In genomic region chr11:62104001-62104400, GRCh38 we compare ENCODE assay signal across 1 cellular context.
TF ChIP-seq lines count a peak whose summit lies in the region.

No MANE protein-coding gene starts in this region.

TF ChIP-seq in HepG2, 621 proteins besides CTCF, POLR2A, EP300 and RAD21:
- TF ChIP-seq, protein P1, sequence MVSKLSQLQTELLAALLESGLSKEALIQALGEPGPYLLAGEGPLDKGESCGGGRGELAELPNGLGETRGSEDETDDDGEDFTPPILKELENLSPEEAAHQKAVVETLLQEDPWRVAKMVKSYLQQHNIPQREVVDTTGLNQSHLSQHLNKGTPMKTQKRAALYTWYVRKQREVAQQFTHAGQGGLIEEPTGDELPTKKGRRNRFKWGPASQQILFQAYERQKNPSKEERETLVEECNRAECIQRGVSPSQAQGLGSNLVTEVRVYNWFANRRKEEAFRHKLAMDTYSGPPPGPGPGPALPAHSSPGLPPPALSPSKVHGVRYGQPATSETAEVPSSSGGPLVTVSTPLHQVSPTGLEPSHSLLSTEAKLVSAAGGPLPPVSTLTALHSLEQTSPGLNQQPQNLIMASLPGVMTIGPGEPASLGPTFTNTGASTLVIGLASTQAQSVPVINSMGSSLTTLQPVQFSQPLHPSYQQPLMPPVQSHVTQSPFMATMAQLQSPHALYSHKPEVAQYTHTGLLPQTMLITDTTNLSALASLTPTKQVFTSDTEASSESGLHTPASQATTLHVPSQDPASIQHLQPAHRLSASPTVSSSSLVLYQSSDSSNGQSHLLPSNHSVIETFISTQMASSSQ (IDR thresholded peaks at IDR 0.05; ENCODE audit: low read depth) = no peak
- TF ChIP-seq, protein P1 (CRISPR knock-in tag; IDR thresholded peaks at IDR 0.05; ENCODE audit: borderline replicate concordance) = no peak
- no peak for TF ChIP-seq ZBTB25 (CRISPR knock-in tag; IDR thresholded peaks at IDR 0.05)
- TF ChIP-seq, protein P2, sequence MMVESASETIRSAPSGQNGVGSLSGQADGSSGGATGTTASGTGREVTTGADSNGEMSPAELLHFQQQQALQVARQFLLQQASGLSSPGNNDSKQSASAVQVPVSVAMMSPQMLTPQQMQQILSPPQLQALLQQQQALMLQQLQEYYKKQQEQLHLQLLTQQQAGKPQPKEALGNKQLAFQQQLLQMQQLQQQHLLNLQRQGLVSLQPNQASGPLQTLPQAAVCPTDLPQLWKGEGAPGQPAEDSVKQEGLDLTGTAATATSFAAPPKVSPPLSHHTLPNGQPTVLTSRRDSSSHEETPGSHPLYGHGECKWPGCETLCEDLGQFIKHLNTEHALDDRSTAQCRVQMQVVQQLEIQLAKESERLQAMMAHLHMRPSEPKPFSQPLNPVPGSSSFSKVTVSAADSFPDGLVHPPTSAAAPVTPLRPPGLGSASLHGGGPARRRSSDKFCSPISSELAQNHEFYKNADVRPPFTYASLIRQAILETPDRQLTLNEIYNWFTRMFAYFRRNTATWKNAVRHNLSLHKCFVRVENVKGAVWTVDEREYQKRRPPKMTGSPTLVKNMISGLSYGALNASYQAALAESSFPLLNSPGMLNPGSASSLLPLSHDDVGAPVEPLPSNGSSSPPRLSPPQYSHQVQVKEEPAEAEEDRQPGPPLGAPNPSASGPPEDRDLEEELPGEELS (CRISPR knock-in tag; IDR thresholded peaks at IDR 0.05) = no peak
